In genomic region chr10:35613597-35614226, GRCh38 we compare ENCODE assay signal across 10 cellular contexts. TPM values are rescaled to one million over a fixed set of nuclear protein-coding genes. Genes with fewer than 3 reads are reported as not detected.
A peak's percentile ranks its signal among the peaks of the same experiment; 100 is the strongest.
DNase-seq lines count a peak whose midpoint lies in the region; ATAC-seq and TF ChIP-seq lines count a peak whose summit lies in the region.
"Had no signal": no experiment of that assay in that cellular context is flagged by ENCODE, and none has a peak within 500 bp of the region (broad histone marks: within the 10 kb centered on the region; RNA-seq: fewer than 3 reads in every experiment).

No MANE protein-coding gene starts in this region.

- H3K4me1 Mint-ChIP-seq in endodermal cell (peaks cover 25% of the 10 kb centered on the region), progenitor cell of endocrine pancreas (ENCODE audit: low read depth) (peaks cover 2% of the 10 kb centered on the region)

- H3K9me3 Mint-ChIP-seq in endodermal cell = peaks cover 18% of the 10 kb centered on the region
- H3K9me3 Mint-ChIP-seq in progenitor cell of endocrine pancreas (ENCODE audit: low read depth) = peaks cover 6% of the 10 kb centered on the region

- H3K4me1 ChIP-seq in endodermal cell (ENCODE audit: control insufficient read depth, insufficient read depth, low read length) = peaks cover 8% of the 10 kb centered on the region
- H3K4me1 ChIP-seq: SJSA1 had no signal

- H3K36me3 Mint-ChIP-seq in endodermal cell (ENCODE audit: low read depth) (peaks cover 5% of the 10 kb centered on the region), progenitor cell of endocrine pancreas (ENCODE audit: insufficient read depth) (peaks cover 2% of the 10 kb centered on the region)

- 73 to 100% methylated on average over 2 to 8 of the region's 8 CpGs for WGBS in endodermal cell (ENCODE audit: insufficient coverage in 1 of 2, insufficient read length in 1 of 2), 2 experiments

- peaks cover 17% of the 10 kb centered on the region for H3K9me3 ChIP-seq in endodermal cell (ENCODE audit: control insufficient read depth, low read length)
- H3K9me3 ChIP-seq: SJSA1 had no signal

- peak; percentile 4 for DNase-seq in NCI-H146 (lab: John Stamatoyannopoulos, UW)
- DNase-seq in NCI-H146 treated with DMSO at 0.1 percent for 48 hours (lab: John Stamatoyannopoulos, UW; ENCODE audit: unreplicated experiment) = no peak
- peak; percentile 29 for DNase-seq in NCI-H460 (ENCODE audit: extremely low read depth, low read depth)
- DNase-seq in endodermal cell = no peak
- DNase-seq in progenitor cell of endocrine pancreas (ENCODE audit: low spot score, unreplicated experiment) = no peak
- DNase-seq in cerebellum (ENCODE audit: low spot score) = no peak
- no peak for DNase-seq in T1000 (lab: John Stamatoyannopoulos, UW)

- H3K27me3 ChIP-seq in endodermal cell (ENCODE audit: control insufficient read depth, insufficient read depth, low read length, poor library complexity, severe bottlenecking) = peaks cover 2% of the 10 kb centered on the region
- H3K27me3 ChIP-seq: SJSA1 had no signal

- TF ChIP-seq CTCF in endodermal cell (conservative IDR thresholded peaks at IDR 0.05) = peak; percentile 75
- TF ChIP-seq CTCF in progenitor cell of endocrine pancreas (IDR thresholded peaks at IDR 0.05; ENCODE audit: unreplicated experiment) = peak; percentile 42

- H3K9ac ChIP-seq in endodermal cell (ENCODE audit: extremely low read depth, low read length, poor library complexity, severe bottlenecking) = no peak overlapping the region

- no peak overlapping the region for H3K4me3 ChIP-seq in endodermal cell (ENCODE audit: low read length)
- H3K4me3 ChIP-seq: SJSA1 had no signal

- H3K27ac Mint-ChIP-seq in endodermal cell (no peak overlapping the region), progenitor cell of endocrine pancreas (no peak overlapping the region)
- H3K27ac Mint-ChIP-seq: activated T-helper 1 cell treated with anti-CD3 and anti-CD28 coated beads, Interleukin-12 subunit alpha, Interleukin-12 subunit beta, Interleukin-2, Interleukin-4 antibody, amounts not matched to agents 30 ng/mL and 10 ng/mL and 1 ng/mL, durations not matched to agents 14 hours and 24 hours and 36 hours had no signal

- H3K4me3 Mint-ChIP-seq in endodermal cell (no peak overlapping the region), progenitor cell of endocrine pancreas (ENCODE audit: low read depth) (no peak overlapping the region)
- H3K4me3 Mint-ChIP-seq: activated T-helper 1 cell treated with anti-CD3 and anti-CD28 coated beads, Interleukin-12 subunit alpha, Interleukin-12 subunit beta, Interleukin-2, Interleukin-4 antibody, amounts not matched to agents 30 ng/mL and 10 ng/mL and 1 ng/mL, durations not matched to agents 14 hours and 24 hours and 36 hours had no signal

- H3K27me3 Mint-ChIP-seq in endodermal cell (ENCODE audit: insufficient read depth) (no peaks in the 10 kb centered on the region), progenitor cell of endocrine pancreas (peaks cover 7% of the 10 kb centered on the region)

- no peak for ATAC-seq in HG03571 (IDR thresholded peaks at IDR 0.05; ENCODE audit: unreplicated experiment)

- no peaks in the 10 kb centered on the region for H3K36me3 ChIP-seq in endodermal cell (ENCODE audit: control insufficient read depth, insufficient read depth, low read length)
- H3K36me3 ChIP-seq: SJSA1 had no signal

- H3K27ac ChIP-seq in endodermal cell (ENCODE audit: low read depth, low read length) = no peak overlapping the region
- H3K27ac ChIP-seq: SJSA1 had no signal

RNA-seq across cellular contexts. Expression of gene GJD4, which starts 8.6 kb away (rescaled TPM):
- not detected in 2 replicates for total RNA-seq in NCI-H460 (2014; rRNA removed; shearing (Covaris generic))
- not detected in 2 replicates for polyA plus RNA-seq in NCI-H460 (2014; cell fraction: nucleus; rRNA removed)
- total RNA-seq in endodermal cell = under 1 TPM; 0.22 to 0.29 TPM
- polyA plus RNA-seq in endodermal cell (2013, experiment 1 of 2) = 0.36 TPM
- not detected for polyA plus RNA-seq in endodermal cell (2013, experiment 2 of 2)
- total RNA-seq in progenitor cell of endocrine pancreas = 0.24 TPM in 1 of 2 replicates, not detected in the other
- not detected for total RNA-seq in cerebellum
- total RNA-seq: activated T-helper 1 cell treated with anti-CD3 and anti-CD28 coated beads, Interleukin-12 subunit alpha, Interleukin-12 subunit beta, Interleukin-2, Interleukin-4 antibody, amounts not matched to agents 30 ng/mL and 10 ng/mL and 1 ng/mL, durations not matched to agents 14 hours and 24 hours and 36 hours had no signal

RNA-seq across cellular contexts. Expression of gene FZD8, which starts 28.4 kb away (rescaled TPM):
- total RNA-seq in NCI-H460 (2014; rRNA removed; shearing (Covaris generic)) = 16.5 and 19.6 TPM in 2 replicates
- polyA plus RNA-seq in NCI-H460 (2014; cell fraction: nucleus; rRNA removed) = 11.3 and 11.6 TPM in 2 replicates
- total RNA-seq in endodermal cell (100 to 1,000 TPM; 133 to 189 TPM), progenitor cell of endocrine pancreas (27.4 TPM in 2 replicates), cerebellum (5.9 TPM)
- 14.0 TPM for polyA plus RNA-seq in endodermal cell (2013, experiment 1 of 2)
- polyA plus RNA-seq in endodermal cell (2013, experiment 2 of 2) = 18.3 TPM

Comparison
In these comparisons a context has a peak if more than half of its experiments do, and no peak if none do; other contexts are left out.
1. DNase-seq: peak in NCI-H146 (single experiment) and NCI-H460 (single experiment); none in NCI-H146 treated with DMSO at 0.1 percent for 48 hours (single experiment), endodermal cell (single experiment), progenitor cell of endocrine pancreas (single experiment), cerebellum (single experiment) and T1000 (single experiment).